In the genomic region with DNA sequence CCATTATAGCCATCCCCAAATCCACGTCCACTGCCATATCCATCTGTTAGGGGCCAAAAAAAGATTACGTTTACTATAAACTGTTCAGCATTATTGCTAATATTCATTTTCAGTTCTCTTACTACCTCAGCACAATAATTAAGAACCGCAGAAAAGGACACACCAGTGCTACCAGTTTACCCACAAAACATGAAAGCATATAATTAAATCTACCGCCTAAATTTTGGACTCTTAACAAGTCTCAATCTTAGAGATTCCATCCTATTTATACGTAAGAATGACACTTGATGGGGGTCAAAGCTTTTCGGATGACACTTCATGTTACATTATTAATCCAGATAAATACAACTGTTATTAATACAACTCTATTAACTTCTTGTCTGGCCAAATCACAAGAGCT, we compare ENCODE assay signal across 11 cellular contexts. TPM values are rescaled to one million over a fixed set of nuclear protein-coding genes. Genes with fewer than 3 reads are reported as not detected.
DNase-seq lines count a peak whose midpoint lies in the region; ATAC-seq and TF ChIP-seq lines count a peak whose summit lies in the region.
"Had no signal": no experiment of that assay in that cellular context is flagged by ENCODE, and none has a peak within 500 bp of the region (broad histone marks: within the 10 kb centered on the region; RNA-seq: fewer than 3 reads in every experiment).

No MANE protein-coding gene starts in this region.

- no peak for TF ChIP-seq CTCF in Calu3 (IDR thresholded peaks at IDR 0.05; ENCODE audit: unreplicated experiment)
- TF ChIP-seq CTCF in nephron (IDR thresholded peaks at IDR 0.05; ENCODE audit: unreplicated experiment in 3 of 3): no peak
- no peak for TF ChIP-seq CTCF in GM20000 (IDR thresholded peaks at IDR 0.05; ENCODE audit: extremely low read depth, missing control alignments)

- no peaks in the 10 kb centered on the region for H3K27me3 Mint-ChIP-seq in Calu3 (ENCODE audit: unreplicated experiment)
- no peaks in the 10 kb centered on the region for H3K27me3 Mint-ChIP-seq in central memory CD8-positive, alpha-beta T cell
- no peaks in the 10 kb centered on the region for H3K27me3 Mint-ChIP-seq in nephron (ENCODE audit: low read depth)

- peaks cover 100% of the 10 kb centered on the region for H3K36me3 Mint-ChIP-seq in Calu3 (ENCODE audit: insufficient read depth, unreplicated experiment)
- H3K36me3 Mint-ChIP-seq in central memory CD8-positive, alpha-beta T cell (ENCODE audit: insufficient read depth): peaks cover 98% of the 10 kb centered on the region
- H3K36me3 Mint-ChIP-seq in nephron (ENCODE audit: low read depth): peaks cover 89% of the 10 kb centered on the region

- ATAC-seq in central memory CD8-positive, alpha-beta T cell (replicated peaks; ENCODE audit: extremely low read depth, poor library complexity, severe bottlenecking): no peak
- ATAC-seq in GM21717 (IDR thresholded peaks at IDR 0.05; ENCODE audit: unreplicated experiment): no peak

- no TSS peak for BruUV-seq in Calu3 (replicated peaks; lab: Mats Ljungman, UMichigan)

- DNase-seq in Calu3 (no peak), NAMALWA (ENCODE audit: low spot score) (peak; percentile 28), GM20000 (ENCODE audit: low spot score) (no peak), cerebellar cortex (ENCODE audit: low spot score) (no peak)
- no peak for DNase-seq in central memory CD8-positive, alpha-beta T cell (ENCODE audit: low spot score in 2 of 2)
- no peak for DNase-seq in central memory CD4-positive, alpha-beta T cell
- DNase-seq: adrenal gland, NCI-H1694 treated with DMSO at 0.1 percent for 48 hours, ovary had no signal

- peak overlapping the region; percentile 96 for H3K4me3 Mint-ChIP-seq in Calu3 (ENCODE audit: low read depth, unreplicated experiment)
- peak overlapping the region; percentile 100 for H3K4me3 Mint-ChIP-seq in central memory CD8-positive, alpha-beta T cell
- H3K4me3 Mint-ChIP-seq in nephron: peak overlapping the region; percentile 59 to 99 (median 99)

- peak overlapping the region; percentile 81 for H3K27ac Mint-ChIP-seq in Calu3 (ENCODE audit: unreplicated experiment)
- peak overlapping the region; percentile 92 for H3K27ac Mint-ChIP-seq in central memory CD8-positive, alpha-beta T cell (ENCODE audit: low read depth)
- peak overlapping the region; percentile 5 to 67 (median 34) for H3K27ac Mint-ChIP-seq in nephron

- peaks cover 65% of the 10 kb centered on the region for H3K4me1 Mint-ChIP-seq in Calu3 (ENCODE audit: low read depth, unreplicated experiment)
- H3K4me1 Mint-ChIP-seq in central memory CD8-positive, alpha-beta T cell: peaks cover 82% of the 10 kb centered on the region
- peaks cover 54% of the 10 kb centered on the region for H3K4me1 Mint-ChIP-seq in nephron

- CTCF ChIA-PET in Calu3 (lab: Charles Lee): interaction anchor here (0.8 to 1.7 kb wide), 3 partner anchors 9 to 44 kb away, joined by 3 to 18 read pairs (median 5); partner anchors contain the start of gene NFE2L3

- H3K9me3 Mint-ChIP-seq in Calu3 (ENCODE audit: low read depth, unreplicated experiment) (no peaks in the 10 kb centered on the region), nephron (no peaks in the 10 kb centered on the region)
- no peaks in the 10 kb centered on the region for H3K9me3 Mint-ChIP-seq in central memory CD8-positive, alpha-beta T cell

- intact Hi-C loops in Calu3 (cut with micrococcal nuclease; ENCODE audit: unreplicated experiment): loop anchor here (5.0 kb wide), 3 partner anchors 39 to 304 kb away; no protein-coding TSS in a partner anchor

RNA-seq across cellular contexts. Expression of gene HNRNPA2B1, which starts 4.7 kb away (rescaled TPM):
- 880 and 924 TPM in 2 replicates for total RNA-seq in Calu3 (2022)

RNA-seq across cellular contexts. Expression of gene CBX3, which starts 5.7 kb away (rescaled TPM):
- 390 and 417 TPM in 2 replicates for total RNA-seq in Calu3 (2022)

RNA-seq across cellular contexts. Expression of gene NFE2L3, which starts 43.9 kb away (rescaled TPM):
- total RNA-seq in Calu3 (2022): 74.3 and 108 TPM in 2 replicates

Comparison
In these comparisons a context has a peak if more than half of its experiments do, and no peak if none do; other contexts are left out.
1. H3K27ac Mint-ChIP-seq: peak in every context shown above with its lines; median percentile 92 in central memory CD8-positive, alpha-beta T cell; 81 in Calu3; 34 in nephron.